Comparison of ENCODE assay signal across 14 cellular contexts in the genomic region with DNA sequence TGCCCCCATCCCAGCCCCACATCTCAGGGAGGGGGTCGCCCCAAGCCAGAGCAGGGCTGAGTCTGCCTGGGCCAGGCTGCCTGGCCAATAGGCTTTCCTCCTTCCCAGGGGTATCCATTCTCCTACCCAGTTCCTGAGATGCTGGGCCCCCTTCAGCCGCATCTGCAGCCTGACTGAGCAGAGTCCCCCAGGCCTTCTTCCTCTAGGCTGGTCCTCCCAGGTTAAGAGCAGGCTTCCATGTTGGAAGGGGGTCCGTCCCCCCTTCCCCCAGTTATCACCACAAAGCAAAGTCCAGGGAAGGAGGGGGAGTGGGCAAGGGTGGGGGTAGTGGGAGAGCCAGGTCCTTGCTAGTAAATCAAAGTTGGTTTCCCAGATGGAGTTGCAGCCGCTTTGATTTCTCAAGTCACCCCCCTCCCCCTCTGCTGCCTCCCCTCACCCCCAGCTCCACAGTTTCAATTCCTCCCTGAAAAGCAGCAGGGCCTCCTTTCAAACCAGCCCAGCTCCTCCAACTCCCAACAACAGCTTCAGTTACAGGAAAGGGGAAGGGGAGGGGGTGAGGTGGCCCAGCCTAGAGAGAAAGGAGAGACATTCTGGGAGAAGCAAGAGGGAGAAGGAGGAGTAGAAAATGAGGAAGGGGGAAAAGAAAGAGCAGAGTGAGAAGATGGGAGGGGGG. TPM values are rescaled to one million over a fixed set of nuclear protein-coding genes. Genes with fewer than 3 reads are reported as not detected.
DNase-seq lines count a peak whose midpoint lies in the region; ATAC-seq, FAIRE-seq and TF ChIP-seq lines count a peak whose summit lies in the region.
"Had no signal": no experiment of that assay in that cellular context is flagged by ENCODE, and none has a peak within 500 bp of the region (broad histone marks: within the 10 kb centered on the region; RNA-seq: fewer than 3 reads in every experiment).

No MANE protein-coding gene starts in this region.

- no peaks in the 10 kb centered on the region for H3K36me3 ChIP-seq in H1 (ENCODE audit: control insufficient read depth in 2 of 4, insufficient read depth in 4 of 4, low read length in 3 of 4)

- H3K27ac ChIP-seq in H1 (ENCODE audit: low read depth, low read length) = peak overlapping the region; percentile 32; the same call in 1 of the 2 replicates
- H3K27ac ChIP-seq: C4-2B, testis had no signal

- FAIRE-seq in H1 (lab: Jason Lieb, UNC) (no peak), RCC 7860 (lab: Jason Lieb, UNC) (no peak)

- H3K9me3 ChIP-seq in H1 (ENCODE audit: insufficient read depth in 2 of 2, low read depth in 1 of 2, low read length in 1 of 2) = no peaks in the 10 kb centered on the region
- H3K9me3 ChIP-seq: body of pancreas, testis had no signal

- BruUV-seq in Calu3 (replicated peaks; lab: Mats Ljungman, UMichigan) = no TSS peak

- H4K5ac ChIP-seq in H1 (ENCODE audit: insufficient read length, low read depth, low read length) = no peak overlapping the region

- peak overlapping the region in 1 of 4 experiments; percentile 24; a peak in 2 of 8 replicates for H3K4me3 ChIP-seq in H1 (ENCODE audit: extremely low read depth in 1 of 4, insufficient read depth in 2 of 4, low read depth in 3 of 4, low read length in 4 of 4)
- H3K4me3 ChIP-seq: body of pancreas, testis had no signal

- H3K4me2 ChIP-seq in H1 (ENCODE audit: insufficient read depth in 1 of 2, low read depth in 2 of 2, low read length in 2 of 2) = peak overlapping the region; percentile 45 to 53; a peak in 2 of 4 replicates

- TF ChIP-seq RAD21 in H1 (IDR thresholded peaks at IDR 0.05 in 1 of 2, conservative IDR thresholded peaks at IDR 0.05 in 1 of 2; ENCODE audit: low read depth in 2 of 2, low read length in 2 of 2) = 0 out of 4 replicates have a peak, but pooled peaks of 1 of the 2 experiments have one; percentile 5

- no peak for ATAC-seq in HG02840 (IDR thresholded peaks at IDR 0.05; ENCODE audit: low FRiP score, unreplicated experiment)
- ATAC-seq in activated T-cell treated with anti-CD3 and anti-CD28 coated beads, Interleukin-2, amount 50 U/mL, for 72 hours (replicated peaks in 1 of 2) = no peak
- ATAC-seq: activated CD8-positive, alpha-beta memory T cell treated with anti-CD3 and anti-CD28 coated beads, Interleukin-2, amount 10 ng/mL, durations not matched to agents 7 days and 5 days; body of pancreas had no signal

- peak overlapping the region; percentile 85 for H2BK12ac ChIP-seq in H1 (ENCODE audit: low read depth, low read length)

- WGBS in H1 (ENCODE audit: extremely low coverage in 1 of 2, insufficient coverage in 1 of 2, insufficient read length in 1 of 2, insufficient replicate concordance in 2 of 2, low coverage in 1 of 2, low lambda C conversion rate in 2 of 2, missing lambda C conversion rate in 1 of 2), 2 experiments = 43% methylated on average over 3 of the region's 4 CpGs; no CpG with 5 or more reads in 1 of the 2 experiments

- H3K23me2 ChIP-seq in H1 (ENCODE audit: low read depth, low read length) = peaks cover 6% of the 10 kb centered on the region

- intact Hi-C loops in Calu3 (cut with micrococcal nuclease; ENCODE audit: unreplicated experiment) = no loop called here

- H2BK15ac ChIP-seq in H1 (ENCODE audit: low read length) = no peak overlapping the region

- peaks cover 76% of the 10 kb centered on the region for H3K4me1 Mint-ChIP-seq in Calu3 (ENCODE audit: low read depth, unreplicated experiment)
- peaks cover 93% of the 10 kb centered on the region for H3K4me1 Mint-ChIP-seq in nephron progenitor cell
- peaks cover 3% of the 10 kb centered on the region for H3K4me1 Mint-ChIP-seq in T-helper 2 cell treated with Interferon-gamma antibody and Interleukin-4, amounts not matched to agents 5 μg/mL and 100 μg/mL, for 36 hours (ENCODE audit: low read depth)
- peaks cover 8% of the 10 kb centered on the region for H3K4me1 Mint-ChIP-seq in activated T-cell treated with anti-CD3 and anti-CD28 coated beads, Interleukin-2, amount 50 U/mL, for 72 hours (ENCODE audit: low read depth)

- H3K4ac ChIP-seq in H1 (replicated peaks; ENCODE audit: insufficient read length, low read depth, low read length) = no peak overlapping the region

- H3K4me3 Mint-ChIP-seq in Calu3 (ENCODE audit: low read depth, unreplicated experiment) = no peak overlapping the region
- peak overlapping the region; percentile 28 for H3K4me3 Mint-ChIP-seq in nephron progenitor cell
- no peak overlapping the region for H3K4me3 Mint-ChIP-seq in T-helper 2 cell treated with Interferon-gamma antibody and Interleukin-4, amounts not matched to agents 5 μg/mL and 100 μg/mL, for 36 hours
- no peak overlapping the region for H3K4me3 Mint-ChIP-seq in activated T-cell treated with anti-CD3 and anti-CD28 coated beads, Interleukin-2, amount 50 U/mL, for 72 hours
- H3K4me3 Mint-ChIP-seq: activated CD8-positive, alpha-beta memory T cell treated with anti-CD3 and anti-CD28 coated beads, Interleukin-2, amount 10 ng/mL, durations not matched to agents 7 days and 5 days had no signal

- H3K9me3 Mint-ChIP-seq in Calu3 (ENCODE audit: low read depth, unreplicated experiment) (no peaks in the 10 kb centered on the region), nephron progenitor cell (no peaks in the 10 kb centered on the region)
- H3K9me3 Mint-ChIP-seq in T-helper 2 cell treated with Interferon-gamma antibody and Interleukin-4, amounts not matched to agents 5 μg/mL and 100 μg/mL, for 36 hours = no peaks in the 10 kb centered on the region
- H3K9me3 Mint-ChIP-seq in activated T-cell treated with anti-CD3 and anti-CD28 coated beads, Interleukin-2, amount 50 U/mL, for 72 hours = no peaks in the 10 kb centered on the region

- no peak overlapping the region for H2AFZ ChIP-seq in H1 (ENCODE audit: low read length)

- H4K20me1 ChIP-seq in H1 (replicated peaks in 1 of 2; ENCODE audit: control insufficient read depth in 1 of 2, insufficient read depth in 2 of 2, low read length in 2 of 2) = no peaks in the 10 kb centered on the region

- H2BK5ac ChIP-seq in H1 (ENCODE audit: low read depth, low read length) = peak overlapping the region; percentile 37; the same call in 1 of the 2 replicates

- no peak overlapping the region for H4K91ac ChIP-seq in H1 (replicated peaks; ENCODE audit: insufficient read length, low read length)

- no peak overlapping the region for H3K9ac ChIP-seq in H1 (replicated peaks in 1 of 4; ENCODE audit: extremely low read depth in 1 of 4, low read depth in 3 of 4, low read length in 3 of 4)

- H3K79me2 ChIP-seq in H1 (ENCODE audit: control insufficient read depth in 1 of 2, insufficient read depth in 2 of 2, low read length in 2 of 2) = no peaks in the 10 kb centered on the region

- peak overlapping the region; percentile 85; the same call in 1 of the 2 replicates for H3K18ac ChIP-seq in H1 (ENCODE audit: extremely low read depth, low read length)

- POLR2A ChIA-PET in H1 (lab: Charles Lee; ENCODE audit: partially characterized antibody) = interaction anchor here (0.7 to 14.7 kb wide), 8 partner anchors 8 to 322 kb away, joined by 3 to 219 read pairs (median 4); partner anchors contain the start of gene FZD2

- no peaks in the 10 kb centered on the region; the same call in 1 of the 2 replicates for H3K79me1 ChIP-seq in H1 (ENCODE audit: low read depth, low read length)

- no peak overlapping the region for H3K56ac ChIP-seq in H1 (replicated peaks; ENCODE audit: insufficient read length, low read depth, low read length)

- no peak for TF ChIP-seq POLR2A in H1 (IDR thresholded peaks at IDR 0.05; ENCODE audit: control extremely low read depth in 1 of 2, low read depth in 2 of 2, low read length in 2 of 2)

- CTCF ChIA-PET in Calu3 (lab: Charles Lee) (interaction anchor here (0.6 to 1.1 kb wide), 2 partner anchors 15 to 92 kb away, joined by 3 read pairs; no protein-coding TSS in a partner anchor), H1 (lab: Charles Lee; ENCODE audit: partially characterized antibody) (interaction anchor here (0.6 to 3.1 kb wide), 10 partner anchors 10 to 148 kb away, joined by 3 to 9 read pairs (median 4); partner anchors contain the start of gene FZD2)

- TF ChIP-seq CTCF in Calu3 (IDR thresholded peaks at IDR 0.05; ENCODE audit: unreplicated experiment) (no peak), H1 (IDR thresholded peaks at IDR 0.05; ENCODE audit: control extremely low read depth in 1 of 3, insufficient read depth in 1 of 3, low read depth in 1 of 3, low read length in 3 of 3) (no peak), nephron progenitor cell (IDR thresholded peaks at IDR 0.05) (no peak)

- H3K27ac Mint-ChIP-seq in Calu3 (ENCODE audit: unreplicated experiment) (peak overlapping the region; percentile 65), nephron progenitor cell (peak overlapping the region; percentile 99)
- no peak overlapping the region for H3K27ac Mint-ChIP-seq in T-helper 2 cell treated with Interferon-gamma antibody and Interleukin-4, amounts not matched to agents 5 μg/mL and 100 μg/mL, for 36 hours
- H3K27ac Mint-ChIP-seq in activated T-cell treated with anti-CD3 and anti-CD28 coated beads, Interleukin-2, amount 50 U/mL, for 72 hours = no peak overlapping the region
- H3K27ac Mint-ChIP-seq: activated CD8-positive, alpha-beta memory T cell treated with anti-CD3 and anti-CD28 coated beads, Interleukin-2, amount 10 ng/mL, durations not matched to agents 7 days and 5 days had no signal

- H3K23ac ChIP-seq in H1 (ENCODE audit: insufficient read length) = no peak overlapping the region

- peak in 1 of 2 experiments; percentile 36; a peak in 1 of 3 replicates for TF ChIP-seq EP300 in H1 (IDR thresholded peaks at IDR 0.05; ENCODE audit: borderline replicate concordance in 1 of 2, low read depth in 2 of 2, low read length in 2 of 2)

- no peak for DNase-seq in Calu3
- peak; percentile 62 to 78 for DNase-seq in NOMO-1 (lab: John Stamatoyannopoulos, UW; ENCODE audit: unreplicated experiment in 2 of 2)
- DNase-seq in H1 (ENCODE audit: low read depth in 1 of 2, low spot score in 2 of 2) = no peak
- DNase-seq in nephron progenitor cell = peak; percentile 47
- DNase-seq in RCC 7860 (ENCODE audit: low spot score) = no peak
- no peak for DNase-seq in T-helper 2 cell treated with Interferon-gamma antibody and Interleukin-4, amounts not matched to agents 5 μg/mL and 100 μg/mL, for 36 hours (ENCODE audit: low spot score)
- no peak for DNase-seq in activated T-cell treated with anti-CD3 and anti-CD28 coated beads, Interleukin-2, amount 50 U/mL, for 72 hours
- DNase-seq: activated CD8-positive, alpha-beta memory T cell treated with anti-CD3 and anti-CD28 coated beads, Interleukin-2, amount 10 ng/mL, durations not matched to agents 7 days and 5 days; NCI-H1417 treated with DMSO at 0.1 percent for 48 hours; stimulated activated CD4-positive, alpha-beta T cell treated with anti-CD3 and anti-CD28 coated beads, Interleukin-2, amount 100 ng/mL, for 48 hours; testis had no signal

- peaks cover 0 to 36% (median 13%) of the 10 kb centered on the region in 4 experiments; a peak in 5 of 7 replicates for H3K27me3 ChIP-seq in H1 (replicated peaks in 1 of 4; ENCODE audit: control insufficient read depth in 3 of 4, extremely low read depth in 1 of 4, insufficient read depth in 3 of 4, low read length in 3 of 4)
- H3K27me3 ChIP-seq: body of pancreas, testis had no signal

- H3K27me3 Mint-ChIP-seq in Calu3 (ENCODE audit: unreplicated experiment) (no peaks in the 10 kb centered on the region), nephron progenitor cell (ENCODE audit: low read depth, poor library complexity) (peaks cover 5% of the 10 kb centered on the region)
- peaks cover 29% of the 10 kb centered on the region for H3K27me3 Mint-ChIP-seq in T-helper 2 cell treated with Interferon-gamma antibody and Interleukin-4, amounts not matched to agents 5 μg/mL and 100 μg/mL, for 36 hours (ENCODE audit: low read depth)
- H3K27me3 Mint-ChIP-seq in activated T-cell treated with anti-CD3 and anti-CD28 coated beads, Interleukin-2, amount 50 U/mL, for 72 hours (ENCODE audit: low read depth) = peaks cover 42% of the 10 kb centered on the region

- H3K36me3 Mint-ChIP-seq in Calu3 (ENCODE audit: insufficient read depth, unreplicated experiment) = peaks cover 5% of the 10 kb centered on the region
- no peaks in the 10 kb centered on the region for H3K36me3 Mint-ChIP-seq in nephron progenitor cell (ENCODE audit: low read depth)
- no peaks in the 10 kb centered on the region for H3K36me3 Mint-ChIP-seq in T-helper 2 cell treated with Interferon-gamma antibody and Interleukin-4, amounts not matched to agents 5 μg/mL and 100 μg/mL, for 36 hours (ENCODE audit: low read depth)
- H3K36me3 Mint-ChIP-seq in activated T-cell treated with anti-CD3 and anti-CD28 coated beads, Interleukin-2, amount 50 U/mL, for 72 hours (ENCODE audit: insufficient read depth in 2 of 2) = no peaks in the 10 kb centered on the region
- H3K36me3 Mint-ChIP-seq: activated CD8-positive, alpha-beta memory T cell treated with anti-CD3 and anti-CD28 coated beads, Interleukin-2, amount 10 ng/mL, durations not matched to agents 7 days and 5 days had no signal

- H2AK5ac ChIP-seq in H1 (ENCODE audit: low read depth, low read length) = no peak overlapping the region

- peaks cover 25 to 46% (median 42%) of the 10 kb centered on the region in 4 experiments for H3K4me1 ChIP-seq in H1 (replicated peaks in 1 of 4; ENCODE audit: control insufficient read depth in 3 of 4, insufficient read depth in 4 of 4, low read length in 3 of 4)
- H3K4me1 ChIP-seq: body of pancreas had no signal

- H4K8ac ChIP-seq in H1 (ENCODE audit: extremely low read depth, insufficient read depth, low read length) = peak overlapping the region; percentile 69; the same call in 1 of the 2 replicates

- peak overlapping the region; percentile 15 for H2BK120ac ChIP-seq in H1 (replicated peaks; ENCODE audit: low read depth, low read length)

- H2BK20ac ChIP-seq in H1 (ENCODE audit: low read length) = peak overlapping the region; percentile 65; the same call in 1 of the 2 replicates

- no peak overlapping the region for H3K14ac ChIP-seq in H1 (ENCODE audit: insufficient read length)

RNA-seq across cellular contexts. Expression of gene FZD2, which starts 9.5 kb away (rescaled TPM):
- 28.5 and 35.8 TPM in 2 replicates for total RNA-seq in Calu3 (2022)
- total RNA-seq in H1 (2021; fragmentation: NEBNext Ultra II Directional; extraction: Animal tissue kit (Norgen Biotek cat#: 25700)) = 17.0 and 17.6 TPM in 2 replicates
- 86.7 and 93.6 TPM in 2 replicates for polyA plus RNA-seq in H1 (2011; rRNA removed)
- polyA plus RNA-seq in H1 (2011; cell fraction: cytosol; rRNA removed) = 41.3 TPM
- 37.7 TPM for polyA plus RNA-seq in H1 (2011; cell fraction: nucleus; rRNA removed)
- 21.7 to 33.8 TPM (median 32.4 TPM) in 4 replicates for polyA plus RNA-seq in H1 (2012, experiment 1 of 2)
- polyA plus RNA-seq in H1 (2012, experiment 2 of 2) = 30.9 TPM
- 12.3 TPM for polyA plus RNA-seq in H1 (2013, experiment 1 of 2)
- 12.0 TPM for polyA plus RNA-seq in H1 (2013, experiment 2 of 2)
- polyA minus RNA-seq in H1 (2011; rRNA and poly(A)+ RNA removed) = 22.5 and 38.9 TPM in 2 replicates
- 37.7 TPM for polyA minus RNA-seq in H1 (2011; cell fraction: cytosol; rRNA and poly(A)+ RNA removed)
- 23.6 TPM for polyA minus RNA-seq in H1 (2011; cell fraction: nucleus; rRNA and poly(A)+ RNA removed)
- under 1 TPM; 0.23 to 0.82 TPM for total RNA-seq in activated T-cell treated with anti-CD3 and anti-CD28 coated beads, Interleukin-2, amount 50 U/mL, for 72 hours

RNA-seq across cellular contexts. Expression of gene GPATCH8, which starts 44.6 kb away (rescaled TPM):
- 57.8 and 60.1 TPM in 2 replicates for total RNA-seq in Calu3 (2022)
- total RNA-seq in H1 (2021; fragmentation: NEBNext Ultra II Directional; extraction: Animal tissue kit (Norgen Biotek cat#: 25700)) = 51.5 and 58.1 TPM in 2 replicates
- 20.5 and 21.6 TPM in 2 replicates for polyA plus RNA-seq in H1 (2011; rRNA removed)
- 18.4 TPM for polyA plus RNA-seq in H1 (2011; cell fraction: cytosol; rRNA removed)
- 35.3 TPM for polyA plus RNA-seq in H1 (2011; cell fraction: nucleus; rRNA removed)
- 23.8 to 31.5 TPM (median 26.7 TPM) in 4 replicates for polyA plus RNA-seq in H1 (2012, experiment 1 of 2)
- 3.3 TPM for polyA plus RNA-seq in H1 (2012, experiment 2 of 2)
- polyA plus RNA-seq in H1 (2013, experiment 1 of 2) = 27.9 TPM
- polyA plus RNA-seq in H1 (2013, experiment 2 of 2) = 27.4 TPM
- 32.5 and 32.9 TPM in 2 replicates for polyA minus RNA-seq in H1 (2011; rRNA and poly(A)+ RNA removed)
- 24.1 TPM for polyA minus RNA-seq in H1 (2011; cell fraction: cytosol; rRNA and poly(A)+ RNA removed)
- polyA minus RNA-seq in H1 (2011; cell fraction: nucleus; rRNA and poly(A)+ RNA removed) = 47.5 TPM
- 10 to 100 TPM; 45.4 to 49.7 TPM for total RNA-seq in activated T-cell treated with anti-CD3 and anti-CD28 coated beads, Interleukin-2, amount 50 U/mL, for 72 hours

Comparison
In these comparisons a context has a peak if more than half of its experiments do, and no peak if none do; other contexts are left out.
1. DNase-seq: peak in NOMO-1 (2 of 2) and nephron progenitor cell (single experiment); none in Calu3 (single experiment), H1 (0 of 2), RCC 7860 (single experiment), T-helper 2 cell treated with Interferon-gamma antibody and Interleukin-4, amounts not matched to agents 5 μg/mL and 100 μg/mL, for 36 hours (single experiment) and activated T-cell treated with anti-CD3 and anti-CD28 coated beads, Interleukin-2, amount 50 U/mL, for 72 hours (0 of 2).
2. H3K27ac Mint-ChIP-seq: peak in Calu3 (single experiment) and nephron progenitor cell (single experiment); none in T-helper 2 cell treated with Interferon-gamma antibody and Interleukin-4, amounts not matched to agents 5 μg/mL and 100 μg/mL, for 36 hours (single experiment) and activated T-cell treated with anti-CD3 and anti-CD28 coated beads, Interleukin-2, amount 50 U/mL, for 72 hours (single experiment).